In the genomic region with DNA sequence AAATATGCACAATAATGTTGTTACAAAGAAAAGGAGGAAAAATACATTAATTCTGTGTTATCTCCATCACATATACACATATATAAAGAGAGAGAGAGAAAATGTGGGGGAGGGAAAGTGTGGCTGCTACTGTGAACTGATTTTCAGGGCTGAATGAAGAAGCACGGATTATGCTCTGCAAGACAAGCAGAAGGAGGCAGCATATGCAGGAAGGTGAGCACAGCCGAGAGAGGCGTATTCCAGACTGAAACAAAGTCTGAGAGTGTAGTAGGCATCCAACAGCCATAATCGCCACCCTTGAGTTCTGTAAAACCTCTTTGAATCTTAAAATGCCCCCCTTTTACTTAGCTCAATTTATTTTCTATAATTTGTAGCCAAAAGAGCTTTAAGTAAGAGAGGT, we compare ENCODE assay signal across 17 cellular contexts.
DNase-seq lines count a peak whose midpoint lies in the region; ATAC-seq and TF ChIP-seq lines count a peak whose summit lies in the region.
"Had no signal": no experiment of that assay in that cellular context is flagged by ENCODE, and none has a peak within 500 bp of the region (broad histone marks: within the 10 kb centered on the region; RNA-seq: fewer than 3 reads in every experiment).

No MANE protein-coding gene starts in this region.

- CTCF ChIA-PET in WTC11 (lab: Charles Lee): no interaction called here
- CTCF ChIA-PET in activated CD4-positive, alpha-beta memory T cell treated with anti-CD3 and anti-CD28 coated beads for 36 hours (lab: Charles Lee): no interaction called here

- H3K27ac Mint-ChIP-seq in WTC11 (no peak overlapping the region), progenitor cell of endocrine pancreas (peak overlapping the region; percentile 7)
- H3K27ac Mint-ChIP-seq in activated CD4-positive, alpha-beta memory T cell treated with anti-CD3 and anti-CD28 coated beads for 36 hours: no peak overlapping the region
- H3K27ac Mint-ChIP-seq: CD4-positive, CD25-positive, alpha-beta regulatory T cell; CD8-positive, alpha-beta T cell had no signal

- H3K9me3 Mint-ChIP-seq in WTC11 (peaks cover 12% of the 10 kb centered on the region), progenitor cell of endocrine pancreas (ENCODE audit: low read depth) (peaks cover 3% of the 10 kb centered on the region)
- H3K9me3 Mint-ChIP-seq in activated CD4-positive, alpha-beta memory T cell treated with anti-CD3 and anti-CD28 coated beads for 36 hours: no peaks in the 10 kb centered on the region

- H3K27me3 Mint-ChIP-seq in WTC11 (ENCODE audit: low read depth) (no peaks in the 10 kb centered on the region), progenitor cell of endocrine pancreas (no peaks in the 10 kb centered on the region)
- no peaks in the 10 kb centered on the region for H3K27me3 Mint-ChIP-seq in activated CD4-positive, alpha-beta memory T cell treated with anti-CD3 and anti-CD28 coated beads for 36 hours
- H3K27me3 Mint-ChIP-seq: CD4-positive, CD25-positive, alpha-beta regulatory T cell had no signal

- TF ChIP-seq CTCF in WTC11 (IDR thresholded peaks at IDR 0.05): no peak
- no peak for TF ChIP-seq CTCF in progenitor cell of endocrine pancreas (IDR thresholded peaks at IDR 0.05; ENCODE audit: unreplicated experiment)

- ATAC-seq in WTC11: peak; percentile 66; the same call in 1 of the 2 replicates
- ATAC-seq: CD8-positive, alpha-beta T cell; GM12878 had no signal

- no peak for DNase-seq in WTC11 (ENCODE audit: low spot score)
- peak in 28 of 42 donors; percentile 5 to 74 (median 28) for DNase-seq in head of caudate nucleus
- no peak for DNase-seq in progenitor cell of endocrine pancreas (ENCODE audit: low spot score, unreplicated experiment)
- no peak for DNase-seq in activated CD4-positive, alpha-beta memory T cell treated with anti-CD3 and anti-CD28 coated beads for 36 hours
- no peak for DNase-seq in NOMO-1 treated with dmso at 0.1 percent for 144 hours (lab: John Stamatoyannopoulos, UW; ENCODE audit: unreplicated experiment)
- DNase-seq in D341Med (ENCODE audit: low spot score): no peak
- DNase-seq: Caco-2; CD4-positive, CD25-positive, alpha-beta regulatory T cell; CD8-positive, alpha-beta T cell; DMS 273 treated with DMSO at 0.1 percent for 48 hours; DMS79; EL; GDM1; GOT3; H7; HCEC 1CT had no signal

- POLR2A ChIA-PET in WTC11 (lab: Charles Lee): no interaction called here
- POLR2A ChIA-PET in activated CD4-positive, alpha-beta memory T cell treated with anti-CD3 and anti-CD28 coated beads for 36 hours (lab: Charles Lee): no interaction called here

- H3K4me3 Mint-ChIP-seq in WTC11 (no peak overlapping the region), progenitor cell of endocrine pancreas (ENCODE audit: low read depth) (no peak overlapping the region)
- H3K4me3 Mint-ChIP-seq in activated CD4-positive, alpha-beta memory T cell treated with anti-CD3 and anti-CD28 coated beads for 36 hours: no peak overlapping the region
- H3K4me3 Mint-ChIP-seq: CD4-positive, CD25-positive, alpha-beta regulatory T cell; CD8-positive, alpha-beta T cell had no signal

- H3K36me3 Mint-ChIP-seq in WTC11 (peaks cover 10% of the 10 kb centered on the region), progenitor cell of endocrine pancreas (ENCODE audit: insufficient read depth) (peaks cover 2% of the 10 kb centered on the region)
- H3K36me3 Mint-ChIP-seq in activated CD4-positive, alpha-beta memory T cell treated with anti-CD3 and anti-CD28 coated beads for 36 hours: no peaks in the 10 kb centered on the region
- H3K36me3 Mint-ChIP-seq: CD4-positive, CD25-positive, alpha-beta regulatory T cell; CD8-positive, alpha-beta T cell had no signal

- intact Hi-C loops in head of caudate nucleus (cut with DNase I): no loop called here
- intact Hi-C loops in activated CD4-positive, alpha-beta memory T cell treated with anti-CD3 and anti-CD28 coated beads for 36 hours (cut with micrococcal nuclease): no loop called here

- H3K4me1 Mint-ChIP-seq in WTC11 (peaks cover 7% of the 10 kb centered on the region), progenitor cell of endocrine pancreas (ENCODE audit: low read depth) (no peaks in the 10 kb centered on the region)
- no peaks in the 10 kb centered on the region for H3K4me1 Mint-ChIP-seq in activated CD4-positive, alpha-beta memory T cell treated with anti-CD3 and anti-CD28 coated beads for 36 hours (ENCODE audit: low read depth)
- H3K4me1 Mint-ChIP-seq: CD4-positive, CD25-positive, alpha-beta regulatory T cell had no signal

TF ChIP-seq in WTC11, 78 proteins besides CTCF, POLR2A, EP300 and RAD21 (continues in another document):
- TF ChIP-seq, protein P1, sequence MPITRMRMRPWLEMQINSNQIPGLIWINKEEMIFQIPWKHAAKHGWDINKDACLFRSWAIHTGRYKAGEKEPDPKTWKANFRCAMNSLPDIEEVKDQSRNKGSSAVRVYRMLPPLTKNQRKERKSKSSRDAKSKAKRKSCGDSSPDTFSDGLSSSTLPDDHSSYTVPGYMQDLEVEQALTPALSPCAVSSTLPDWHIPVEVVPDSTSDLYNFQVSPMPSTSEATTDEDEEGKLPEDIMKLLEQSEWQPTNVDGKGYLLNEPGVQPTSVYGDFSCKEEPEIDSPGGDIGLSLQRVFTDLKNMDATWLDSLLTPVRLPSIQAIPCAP (CRISPR knock-in tag; IDR thresholded peaks at IDR 0.05): no peak
- TF ChIP-seq FOXJ3 (CRISPR knock-in tag; IDR thresholded peaks at IDR 0.05; ENCODE audit: borderline replicate concordance): no peak
- TF ChIP-seq, protein P2, sequence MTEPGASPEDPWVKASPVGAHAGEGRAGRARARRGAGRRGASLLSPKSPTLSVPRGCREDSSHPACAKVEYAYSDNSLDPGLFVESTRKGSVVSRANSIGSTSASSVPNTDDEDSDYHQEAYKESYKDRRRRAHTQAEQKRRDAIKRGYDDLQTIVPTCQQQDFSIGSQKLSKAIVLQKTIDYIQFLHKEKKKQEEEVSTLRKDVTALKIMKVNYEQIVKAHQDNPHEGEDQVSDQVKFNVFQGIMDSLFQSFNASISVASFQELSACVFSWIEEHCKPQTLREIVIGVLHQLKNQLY (CRISPR knock-in tag; IDR thresholded peaks at IDR 0.05): no peak
- TF ChIP-seq PRRX2 (CRISPR knock-in tag; IDR thresholded peaks at IDR 0.05): no peak
- TF ChIP-seq, protein P3, sequence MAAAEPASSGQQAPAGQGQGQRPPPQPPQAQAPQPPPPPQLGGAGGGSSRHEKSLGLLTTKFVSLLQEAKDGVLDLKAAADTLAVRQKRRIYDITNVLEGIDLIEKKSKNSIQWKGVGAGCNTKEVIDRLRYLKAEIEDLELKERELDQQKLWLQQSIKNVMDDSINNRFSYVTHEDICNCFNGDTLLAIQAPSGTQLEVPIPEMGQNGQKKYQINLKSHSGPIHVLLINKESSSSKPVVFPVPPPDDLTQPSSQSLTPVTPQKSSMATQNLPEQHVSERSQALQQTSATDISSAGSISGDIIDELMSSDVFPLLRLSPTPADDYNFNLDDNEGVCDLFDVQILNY (CRISPR knock-in tag; IDR thresholded peaks at IDR 0.05): no peak
- TF ChIP-seq, protein P4, sequence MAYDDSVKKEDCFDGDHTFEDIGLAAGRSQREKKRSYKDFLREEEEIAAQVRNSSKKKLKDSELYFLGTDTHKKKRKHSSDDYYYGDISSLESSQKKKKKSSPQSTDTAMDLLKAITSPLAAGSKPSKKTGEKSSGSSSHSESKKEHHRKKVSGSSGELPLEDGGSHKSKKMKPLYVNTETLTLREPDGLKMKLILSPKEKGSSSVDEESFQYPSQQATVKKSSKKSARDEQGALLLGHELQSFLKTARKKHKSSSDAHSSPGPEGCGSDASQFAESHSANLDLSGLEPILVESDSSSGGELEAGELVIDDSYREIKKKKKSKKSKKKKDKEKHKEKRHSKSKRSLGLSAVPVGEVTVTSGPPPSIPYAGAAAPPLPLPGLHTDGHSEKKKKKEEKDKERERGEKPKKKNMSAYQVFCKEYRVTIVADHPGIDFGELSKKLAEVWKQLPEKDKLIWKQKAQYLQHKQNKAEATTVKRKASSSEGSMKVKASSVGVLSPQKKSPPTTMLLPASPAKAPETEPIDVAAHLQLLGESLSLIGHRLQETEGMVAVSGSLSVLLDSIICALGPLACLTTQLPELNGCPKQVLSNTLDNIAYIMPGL (CRISPR knock-in tag; IDR thresholded peaks at IDR 0.05): no peak
- no peak for TF ChIP-seq NR2C2 (CRISPR knock-in tag; IDR thresholded peaks at IDR 0.05)
- TF ChIP-seq, protein P5, sequence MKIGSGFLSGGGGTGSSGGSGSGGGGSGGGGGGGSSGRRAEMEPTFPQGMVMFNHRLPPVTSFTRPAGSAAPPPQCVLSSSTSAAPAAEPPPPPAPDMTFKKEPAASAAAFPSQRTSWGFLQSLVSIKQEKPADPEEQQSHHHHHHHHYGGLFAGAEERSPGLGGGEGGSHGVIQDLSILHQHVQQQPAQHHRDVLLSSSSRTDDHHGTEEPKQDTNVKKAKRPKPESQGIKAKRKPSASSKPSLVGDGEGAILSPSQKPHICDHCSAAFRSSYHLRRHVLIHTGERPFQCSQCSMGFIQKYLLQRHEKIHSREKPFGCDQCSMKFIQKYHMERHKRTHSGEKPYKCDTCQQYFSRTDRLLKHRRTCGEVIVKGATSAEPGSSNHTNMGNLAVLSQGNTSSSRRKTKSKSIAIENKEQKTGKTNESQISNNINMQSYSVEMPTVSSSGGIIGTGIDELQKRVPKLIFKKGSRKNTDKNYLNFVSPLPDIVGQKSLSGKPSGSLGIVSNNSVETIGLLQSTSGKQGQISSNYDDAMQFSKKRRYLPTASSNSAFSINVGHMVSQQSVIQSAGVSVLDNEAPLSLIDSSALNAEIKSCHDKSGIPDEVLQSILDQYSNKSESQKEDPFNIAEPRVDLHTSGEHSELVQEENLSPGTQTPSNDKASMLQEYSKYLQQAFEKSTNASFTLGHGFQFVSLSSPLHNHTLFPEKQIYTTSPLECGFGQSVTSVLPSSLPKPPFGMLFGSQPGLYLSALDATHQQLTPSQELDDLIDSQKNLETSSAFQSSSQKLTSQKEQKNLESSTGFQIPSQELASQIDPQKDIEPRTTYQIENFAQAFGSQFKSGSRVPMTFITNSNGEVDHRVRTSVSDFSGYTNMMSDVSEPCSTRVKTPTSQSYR (CRISPR knock-in tag; IDR thresholded peaks at IDR 0.05): no peak
- no peak for TF ChIP-seq GTF2I (CRISPR knock-in tag; conservative IDR thresholded peaks at IDR 0.05)
- no peak for TF ChIP-seq SP1 (CRISPR knock-in tag; conservative IDR thresholded peaks at IDR 0.05)
- TF ChIP-seq CREB1 (CRISPR knock-in tag; IDR thresholded peaks at IDR 0.05): no peak
- no peak for TF ChIP-seq ZNF263 (CRISPR knock-in tag; IDR thresholded peaks at IDR 0.05; ENCODE audit: low read depth)

Comparison
In these comparisons a context has a peak if more than half of its experiments do, and no peak if none do; other contexts are left out.
1. DNase-seq: peak in head of caudate nucleus (28 of 42); none in WTC11 (single experiment), progenitor cell of endocrine pancreas (single experiment), activated CD4-positive, alpha-beta memory T cell treated with anti-CD3 and anti-CD28 coated beads for 36 hours (single experiment), NOMO-1 treated with dmso at 0.1 percent for 144 hours (single experiment) and D341Med (single experiment).